9 cellular contexts compared by ENCODE assay signal in the genomic region with DNA sequence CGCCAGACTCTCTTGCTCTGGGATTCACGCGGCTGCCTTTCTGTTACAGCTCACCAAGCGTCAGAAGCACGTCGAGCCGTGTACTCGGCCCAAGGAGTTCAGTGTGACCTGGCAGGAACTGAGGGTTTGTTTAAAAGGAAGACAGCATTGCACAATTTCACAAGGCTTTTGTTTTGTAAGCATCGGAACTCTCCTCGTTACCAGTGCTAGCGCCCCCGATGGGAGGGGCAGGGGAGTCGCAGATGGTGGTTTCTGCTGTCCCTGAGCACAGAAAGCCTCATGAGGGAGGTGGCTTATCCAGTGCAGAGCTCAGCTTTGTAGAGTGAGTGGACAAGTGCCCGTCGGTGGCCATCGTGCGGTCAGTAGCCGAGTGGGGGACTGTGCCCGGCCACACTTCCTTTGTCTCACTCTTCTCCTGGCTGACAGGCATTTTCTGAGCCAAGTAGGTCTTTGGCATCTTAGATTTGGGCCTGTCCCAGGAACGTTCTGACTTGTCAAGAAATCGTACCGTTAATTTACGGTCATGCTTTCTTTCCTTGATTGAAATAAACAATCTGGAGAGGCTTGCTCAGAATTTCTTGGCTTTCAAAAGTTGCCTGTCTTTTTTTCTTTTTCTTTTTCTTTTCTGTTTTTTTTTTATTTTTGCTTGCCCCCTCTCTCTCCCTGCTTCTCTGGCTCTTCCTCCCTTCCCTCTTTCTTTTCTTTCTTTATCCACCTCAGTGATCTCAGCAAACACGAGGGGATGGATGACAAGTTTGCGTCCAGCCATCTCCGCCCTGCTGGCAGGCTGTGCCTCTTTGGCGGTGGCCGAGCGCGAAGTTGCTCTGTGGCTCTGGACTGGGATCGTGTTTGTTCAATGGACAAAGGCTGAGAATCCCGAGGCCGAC. TPM values are rescaled to one million over a fixed set of nuclear protein-coding genes. Genes with fewer than 3 reads are reported as not detected.
DNase-seq lines count a peak whose midpoint lies in the region; ATAC-seq, FAIRE-seq and TF ChIP-seq lines count a peak whose summit lies in the region.
"Had no signal": no experiment of that assay in that cellular context is flagged by ENCODE, and none has a peak within 500 bp of the region (broad histone marks: within the 10 kb centered on the region; RNA-seq: fewer than 3 reads in every experiment).

No MANE protein-coding gene starts in this region.

- TF ChIP-seq CTCF in lower lobe of right lung (IDR thresholded peaks at IDR 0.05): peak; percentile 65
- TF ChIP-seq CTCF in tibial artery (IDR thresholded peaks at IDR 0.05): peak; percentile 25 to 41

- H3K27me3 ChIP-seq in lower lobe of right lung (ENCODE audit: low read depth) (no peaks in the 10 kb centered on the region), tibial artery (no peaks in the 10 kb centered on the region)

- H3K36me3 Mint-ChIP-seq in dendritic cell treated with granulocyte-macrophage colony-stimulating factor and Interleukin-4, amounts not matched to agents 40 ng/mL and 50 ng/mL, for 4 days (ENCODE audit: low read depth): peaks cover 57% of the 10 kb centered on the region

- H3K9me3 ChIP-seq in lower lobe of right lung: no peaks in the 10 kb centered on the region
- H3K9me3 ChIP-seq in tibial artery: no peaks in the 10 kb centered on the region

- peak overlapping the region; percentile 26 for H3K4me3 ChIP-seq in lower lobe of right lung
- H3K4me3 ChIP-seq in tibial artery: peak overlapping the region; percentile 5 to 25

- H3K27me3 Mint-ChIP-seq in dendritic cell treated with granulocyte-macrophage colony-stimulating factor and Interleukin-4, amounts not matched to agents 40 ng/mL and 50 ng/mL, for 4 days: no peaks in the 10 kb centered on the region

- ATAC-seq in lower lobe of right lung (peak; percentile 88 to 91), GM19455 (IDR thresholded peaks at IDR 0.05; ENCODE audit: unreplicated experiment) (no peak)
- ATAC-seq: Panc1 had no signal

- intact Hi-C loops in dendritic cell treated with granulocyte-macrophage colony-stimulating factor and Interleukin-4, amounts not matched to agents 40 ng/mL and 50 ng/mL, for 4 days (cut with micrococcal nuclease): loop anchor here (10.0 kb wide), 1 partner anchor 48 kb away; no protein-coding TSS in a partner anchor
- intact Hi-C loops in lower lobe of right lung (cut with DNase I) (no loop called here), tibial artery (cut with DNase I; ENCODE audit: low total_unique reads) (no loop called here)

- FAIRE-seq in G401.6 (lab: Jason Lieb, UNC): peak; percentile 53

- peak overlapping the region; percentile 89 for H3K27ac ChIP-seq in lower lobe of right lung
- peak overlapping the region; percentile 66 to 74 for H3K27ac ChIP-seq in tibial artery

- H3K36me3 ChIP-seq in lower lobe of right lung: no peaks in the 10 kb centered on the region
- no peaks in the 10 kb centered on the region for H3K36me3 ChIP-seq in tibial artery

- H3K27ac Mint-ChIP-seq in dendritic cell treated with granulocyte-macrophage colony-stimulating factor and Interleukin-4, amounts not matched to agents 40 ng/mL and 50 ng/mL, for 4 days: peak overlapping the region; percentile 90

- peak overlapping the region; percentile 58 for H3K4me3 Mint-ChIP-seq in dendritic cell treated with granulocyte-macrophage colony-stimulating factor and Interleukin-4, amounts not matched to agents 40 ng/mL and 50 ng/mL, for 4 days

- H3K4me1 ChIP-seq in lower lobe of right lung (peaks cover 77% of the 10 kb centered on the region), tibial artery (peaks cover 4 to 73% (median 47%) of the 10 kb centered on the region in 4 donors)

- no peaks in the 10 kb centered on the region for H3K9me3 Mint-ChIP-seq in dendritic cell treated with granulocyte-macrophage colony-stimulating factor and Interleukin-4, amounts not matched to agents 40 ng/mL and 50 ng/mL, for 4 days

- H3K4me1 Mint-ChIP-seq in dendritic cell treated with granulocyte-macrophage colony-stimulating factor and Interleukin-4, amounts not matched to agents 40 ng/mL and 50 ng/mL, for 4 days (ENCODE audit: low read depth): peaks cover 89% of the 10 kb centered on the region

- DNase-seq in NOMO-1 (lab: John Stamatoyannopoulos, UW; ENCODE audit: unreplicated experiment in 2 of 2) (peak; percentile 93 to 98), lower lobe of right lung (peak; percentile 88), tibial artery (peak; percentile 91), NCI-H1417 (lab: John Stamatoyannopoulos, UW) (no peak), NCI-H526 treated with DMSO at 0.1 percent for 48 hours (lab: John Stamatoyannopoulos, UW) (no peak)

RNA-seq across cellular contexts. Expression of gene KDM4B, which starts 7.7 kb away (rescaled TPM):
- total RNA-seq in lower lobe of right lung: 40.3 TPM

Comparison
In these comparisons a context has a peak if more than half of its experiments do, and no peak if none do; other contexts are left out.
1. DNase-seq: peak in NOMO-1 (2 of 2), lower lobe of right lung (single experiment) and tibial artery (2 of 2); none in NCI-H1417 (0 of 3) and NCI-H526 treated with DMSO at 0.1 percent for 48 hours (single experiment).